19 cellular contexts compared by ENCODE assay signal in genomic region chr10:29026802-29027201, GRCh38.
DNase-seq lines count a peak whose midpoint lies in the region; ATAC-seq, FAIRE-seq and TF ChIP-seq lines count a peak whose summit lies in the region.
"Had no signal": no experiment of that assay in that cellular context is flagged by ENCODE, and none has a peak within 500 bp of the region (broad histone marks: within the 10 kb centered on the region; RNA-seq: fewer than 3 reads in every experiment).

No MANE protein-coding gene starts in this region.

- POLR2A ChIA-PET in K562 (lab: Yijun Ruan, JAX): interaction anchor here (0.6 kb wide), 2 partner anchors 149 to 174 kb away, joined by 3 read pairs; no protein-coding TSS in a partner anchor

- TF ChIP-seq RAD21 in K562 (CRISPR knock-in tag; conservative IDR thresholded peaks at IDR 0.05 in 1 of 2, IDR thresholded peaks at IDR 0.05 in 1 of 2): no peak

- no peaks in the 10 kb centered on the region for H3K9me1 ChIP-seq in K562 (ENCODE audit: control insufficient read depth, insufficient read depth, low read length)

- H3K4me1 ChIP-seq in HUES6 (ENCODE audit: control insufficient read depth, insufficient read depth, low read length): peaks cover 14% of the 10 kb centered on the region
- H3K4me1 ChIP-seq in K562 (replicated peaks in 1 of 2; ENCODE audit: control insufficient read depth in 2 of 2, insufficient read depth in 2 of 2, low read length in 2 of 2): no peaks in the 10 kb centered on the region

- no peaks in the 10 kb centered on the region for H3K9me3 Mint-ChIP-seq in mesothelial cell of epicardium
- peaks cover 2% of the 10 kb centered on the region for H3K9me3 Mint-ChIP-seq in stimulated activated memory B cell treated with anti-CD40 and anti-IgM and Interleukin-4, amounts not matched to agents 10 μg/mL and 1 μg/mL and 100 μg/mL, for 72 hours
- H3K9me3 Mint-ChIP-seq: H9 had no signal

- 0% methylated on average over 1 of the region's 1 CpG for WGBS in K562 (ENCODE audit: insufficient coverage, low coverage, missing lambda C conversion rate)

- no peaks in the 10 kb centered on the region for H3K79me2 ChIP-seq in K562 (ENCODE audit: control insufficient read depth, insufficient read depth, low read length)

- no peak for DNase-seq in K562 (ENCODE audit: extremely low read depth in 1 of 4, low spot score in 3 of 4)
- DNase-seq in mesothelial cell of epicardium (ENCODE audit: low spot score in 2 of 2, unreplicated experiment in 2 of 2): no peak
- no peak for DNase-seq in KG1 (lab: John Stamatoyannopoulos, UW)
- DNase-seq: ACHN; BE2C; C1 segment of cervical spinal cord; CD4-positive, CD25-positive, alpha-beta regulatory T cell; CD8-positive, alpha-beta memory T cell; COR-L47; DMS153; DMS79 treated with DMSO at 0.1 percent for 48 hours; GF-D8; GOT3 had no signal

- peaks cover 50% of the 10 kb centered on the region for H3K4me1 Mint-ChIP-seq in mesothelial cell of epicardium
- no peaks in the 10 kb centered on the region for H3K4me1 Mint-ChIP-seq in stimulated activated memory B cell treated with anti-CD40 and anti-IgM and Interleukin-4, amounts not matched to agents 10 μg/mL and 1 μg/mL and 100 μg/mL, for 72 hours
- H3K4me1 Mint-ChIP-seq: CD4-positive, CD25-positive, alpha-beta regulatory T cell; CD8-positive, alpha-beta memory T cell had no signal

- in situ Hi-C loops in K562 (cut with MboI): no loop called here

- no peaks in the 10 kb centered on the region for H3K9me3 ChIP-seq in HUES6 (ENCODE audit: control insufficient read depth, insufficient read depth, low read depth, low read length)
- H3K9me3 ChIP-seq in K562 (replicated peaks; ENCODE audit: control insufficient read depth, insufficient read depth, low read depth, low read length): no peaks in the 10 kb centered on the region
- H3K9me3 ChIP-seq: BE2C had no signal

- no peak for FAIRE-seq in K562 (lab: Jason Lieb, UNC)
- FAIRE-seq: A204.1, D721Med had no signal

- H3K27me3 ChIP-seq in HUES6 (ENCODE audit: control insufficient read depth, insufficient read depth, low read length) (no peaks in the 10 kb centered on the region), K562 (ENCODE audit: control insufficient read depth in 2 of 2, insufficient read depth in 2 of 2, low read length in 2 of 2) (peaks cover 33 to 43% of the 10 kb centered on the region in 2 experiments)
- H3K27me3 ChIP-seq: BE2C had no signal

- no peak for TF ChIP-seq EP300 in K562 (IDR thresholded peaks at IDR 0.05; ENCODE audit: low read length)

- H3K36me3 Mint-ChIP-seq in mesothelial cell of epicardium: peaks cover 2% of the 10 kb centered on the region
- no peaks in the 10 kb centered on the region for H3K36me3 Mint-ChIP-seq in stimulated activated memory B cell treated with anti-CD40 and anti-IgM and Interleukin-4, amounts not matched to agents 10 μg/mL and 1 μg/mL and 100 μg/mL, for 72 hours
- H3K36me3 Mint-ChIP-seq: CD4-positive, CD25-positive, alpha-beta regulatory T cell; CD8-positive, alpha-beta memory T cell had no signal

- H3K36me3 ChIP-seq in HUES6 (ENCODE audit: control insufficient read depth, insufficient read depth, low read length) (no peaks in the 10 kb centered on the region), K562 (ENCODE audit: control insufficient read depth, insufficient read depth, low read length) (no peaks in the 10 kb centered on the region)
- H3K36me3 ChIP-seq: BE2C had no signal

- no TSS peak for BruUV-seq in K562 (replicated peaks; lab: Mats Ljungman, UMichigan)

- no peak overlapping the region for H3K4me3 ChIP-seq in HUES6 (ENCODE audit: low read depth, low read length)
- H3K4me3 ChIP-seq in K562: no peak overlapping the region

- no peaks in the 10 kb centered on the region; the same call in 1 of the 2 replicates for H4K20me1 ChIP-seq in K562 (replicated peaks; ENCODE audit: control insufficient read depth, insufficient read depth, low read length)

- no peak overlapping the region for H3K4me2 ChIP-seq in K562 (ENCODE audit: insufficient read depth, low read length)

- H3K9ac ChIP-seq in HUES6 (ENCODE audit: low read length) (peak overlapping the region; percentile 27), K562 (ENCODE audit: insufficient read depth in 1 of 2, low read depth in 2 of 2, low read length in 2 of 2) (no peak overlapping the region)

- H3K27ac ChIP-seq in HUES6 (ENCODE audit: low read depth, low read length) (peak overlapping the region; percentile 66; the same call in 1 of the 2 replicates), K562 (ENCODE audit: extremely low read depth, low read depth, low read length) (no peak overlapping the region)

- no peak overlapping the region for H2AFZ ChIP-seq in K562 (ENCODE audit: low read depth, low read length)

- TF ChIP-seq POLR2A in K562 (conservative IDR thresholded peaks at IDR 0.05): no peak

- CTCF ChIA-PET in K562 (lab: Yijun Ruan, JAX; ENCODE audit: low intra/inter-chr PET ratio): no interaction called here

- no peak for TF ChIP-seq CTCF in K562 (IDR thresholded peaks at IDR 0.05 in 2 of 3, conservative IDR thresholded peaks at IDR 0.05 in 1 of 3; ENCODE audit: insufficient read depth in 2 of 3, low read depth in 1 of 3, low read length in 3 of 3)
- TF ChIP-seq CTCF in mesothelial cell of epicardium (IDR thresholded peaks at IDR 0.05; ENCODE audit: unreplicated experiment): no peak

- peak overlapping the region; percentile 90 for H3K27ac Mint-ChIP-seq in mesothelial cell of epicardium
- no peak overlapping the region for H3K27ac Mint-ChIP-seq in stimulated activated memory B cell treated with anti-CD40 and anti-IgM and Interleukin-4, amounts not matched to agents 10 μg/mL and 1 μg/mL and 100 μg/mL, for 72 hours
- H3K27ac Mint-ChIP-seq: CD4-positive, CD25-positive, alpha-beta regulatory T cell; CD8-positive, alpha-beta memory T cell had no signal

- ATAC-seq in K562: no peak
- ATAC-seq in stimulated activated memory B cell treated with anti-CD40 and anti-IgM and Interleukin-4, amounts not matched to agents 10 μg/mL and 1 μg/mL and 100 μg/mL, for 72 hours: no peak
- ATAC-seq in GM21360 (IDR thresholded peaks at IDR 0.05; ENCODE audit: unreplicated experiment): no peak

- no peak overlapping the region for H3K4me3 Mint-ChIP-seq in mesothelial cell of epicardium
- no peak overlapping the region for H3K4me3 Mint-ChIP-seq in stimulated activated memory B cell treated with anti-CD40 and anti-IgM and Interleukin-4, amounts not matched to agents 10 μg/mL and 1 μg/mL and 100 μg/mL, for 72 hours
- H3K4me3 Mint-ChIP-seq: CD4-positive, CD25-positive, alpha-beta regulatory T cell; CD8-positive, alpha-beta memory T cell; H9 had no signal

- intact Hi-C loops in K562 (cut with micrococcal nuclease): no loop called here

- no peaks in the 10 kb centered on the region for H3K27me3 Mint-ChIP-seq in mesothelial cell of epicardium (ENCODE audit: low read depth)
- no peaks in the 10 kb centered on the region for H3K27me3 Mint-ChIP-seq in stimulated activated memory B cell treated with anti-CD40 and anti-IgM and Interleukin-4, amounts not matched to agents 10 μg/mL and 1 μg/mL and 100 μg/mL, for 72 hours
- H3K27me3 Mint-ChIP-seq: CD4-positive, CD25-positive, alpha-beta regulatory T cell had no signal

TF ChIP-seq in K562, 482 proteins besides CTCF, POLR2A, EP300 and RAD21 (continues in another document):
- no peak for TF ChIP-seq RREB1 (CRISPR knock-in tag; IDR thresholded peaks at IDR 0.05)
